ENCODE assay signal across 22 cellular contexts in the genomic region with DNA sequence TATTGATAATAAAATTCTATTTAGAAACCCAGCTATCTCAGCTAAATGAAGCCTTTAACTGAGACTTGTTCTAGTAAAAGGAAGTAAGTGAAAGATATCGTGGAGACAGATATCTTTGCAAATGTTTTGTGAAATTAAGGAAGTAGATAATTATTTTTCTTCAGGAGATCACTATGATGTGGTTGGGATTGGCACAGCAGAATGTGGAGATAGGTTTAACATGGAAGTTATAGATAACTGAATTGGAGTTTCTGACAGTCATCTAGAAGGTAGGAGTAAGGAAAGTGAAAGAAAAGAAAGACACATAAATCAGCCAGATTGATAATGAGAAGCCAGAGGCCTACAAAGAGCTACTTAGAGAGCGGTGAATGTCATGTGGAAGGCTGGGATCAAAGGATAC. TPM values are rescaled to one million over a fixed set of nuclear protein-coding genes. Genes with fewer than 3 reads are reported as not detected.
A peak's percentile ranks its signal among the peaks of the same experiment; 100 is the strongest.
DNase-seq lines count a peak whose midpoint lies in the region; ATAC-seq and TF ChIP-seq lines count a peak whose summit lies in the region.
"Had no signal": no experiment of that assay in that cellular context is flagged by ENCODE, and none has a peak within 500 bp of the region (broad histone marks: within the 10 kb centered on the region; RNA-seq: fewer than 3 reads in every experiment).

No MANE protein-coding gene starts in this region.

- no peak overlapping the region for H3K4me3 ChIP-seq in MM.1S (ENCODE audit: low read length)
- H3K4me3 ChIP-seq: A549, ovary had no signal

- no peaks in the 10 kb centered on the region for H3K4me1 ChIP-seq in MM.1S (ENCODE audit: low read length)
- H3K4me1 ChIP-seq: A549 had no signal

- peaks cover 64% of the 10 kb centered on the region for H3K36me3 Mint-ChIP-seq in activated CD4-positive, alpha-beta T cell treated with anti-CD3 and anti-CD28 coated beads, Interleukin-2, amount 10 ng/mL, durations not matched to agents 24 days and 14 days (ENCODE audit: low read depth)
- H3K36me3 Mint-ChIP-seq in activated CD8-positive, alpha-beta T cell treated with anti-CD3 and anti-CD28 coated beads, Interleukin-2, amount 10 ng/mL, durations not matched to agents 7 days and 5 days (ENCODE audit: low read depth): peaks cover 75% of the 10 kb centered on the region
- H3K36me3 Mint-ChIP-seq in natural killer cell treated with Interleukin-12 subunit alpha and Interleukin-12 subunit beta and Interleukin-15 and Interleukin-18, amount 100 ng/mL, for 72 hours: peaks cover 42% of the 10 kb centered on the region

- H3K79me2 ChIP-seq in MM.1S (ENCODE audit: low read length): no peaks in the 10 kb centered on the region

- no peaks in the 10 kb centered on the region for H3F3A ChIP-seq in MM.1S (ENCODE audit: insufficient read depth, low read length)

- H3K27me3 ChIP-seq in MM.1S (replicated peaks; ENCODE audit: insufficient read depth, low read length): no peaks in the 10 kb centered on the region
- H3K27me3 ChIP-seq: ovary had no signal

- no peak overlapping the region for H3K9ac ChIP-seq in MM.1S (ENCODE audit: low read length)

- no peak overlapping the region for H3K27ac Mint-ChIP-seq in activated CD4-positive, alpha-beta T cell treated with anti-CD3 and anti-CD28 coated beads, Interleukin-2, amount 10 ng/mL, durations not matched to agents 24 days and 14 days
- no peak overlapping the region for H3K27ac Mint-ChIP-seq in activated CD8-positive, alpha-beta T cell treated with anti-CD3 and anti-CD28 coated beads, Interleukin-2, amount 10 ng/mL, durations not matched to agents 7 days and 5 days
- peak overlapping the region; percentile 58 to 64 for H3K27ac Mint-ChIP-seq in natural killer cell treated with Interleukin-12 subunit alpha and Interleukin-12 subunit beta and Interleukin-15 and Interleukin-18, amount 100 ng/mL, for 72 hours

- H3K27ac ChIP-seq in MM.1S (ENCODE audit: low read length): no peak overlapping the region
- H3K27ac ChIP-seq: A549, ovary had no signal

- ATAC-seq in activated CD8-positive, alpha-beta T cell treated with anti-CD3 and anti-CD28 coated beads, Interleukin-2, amount 10 ng/mL, durations not matched to agents 7 days and 5 days: no peak
- ATAC-seq in natural killer cell treated with Interleukin-12 subunit alpha and Interleukin-12 subunit beta and Interleukin-15 and Interleukin-18, amount 100 ng/mL, for 72 hours: peak in 1 of 2 donors; percentile 49
- ATAC-seq in HG02571 (IDR thresholded peaks at IDR 0.05; ENCODE audit: unreplicated experiment): no peak
- ATAC-seq in GM19324 (IDR thresholded peaks at IDR 0.05; ENCODE audit: low FRiP score, unreplicated experiment): no peak
- ATAC-seq: A549 had no signal

- no peaks in the 10 kb centered on the region for H4K20me1 ChIP-seq in MM.1S (ENCODE audit: insufficient read depth, low read length)

- no peaks in the 10 kb centered on the region for H3K9me3 ChIP-seq in MM.1S (replicated peaks; ENCODE audit: insufficient read depth, low read length)
- H3K9me3 ChIP-seq: A549, ovary had no signal

- H2AFZ ChIP-seq in MM.1S (ENCODE audit: low read length): no peak overlapping the region

- peak overlapping the region; percentile 24 for H3K4me3 Mint-ChIP-seq in activated CD4-positive, alpha-beta T cell treated with anti-CD3 and anti-CD28 coated beads, Interleukin-2, amount 10 ng/mL, durations not matched to agents 24 days and 14 days
- peak overlapping the region; percentile 19 for H3K4me3 Mint-ChIP-seq in activated CD8-positive, alpha-beta T cell treated with anti-CD3 and anti-CD28 coated beads, Interleukin-2, amount 10 ng/mL, durations not matched to agents 7 days and 5 days
- H3K4me3 Mint-ChIP-seq in natural killer cell treated with Interleukin-12 subunit alpha and Interleukin-12 subunit beta and Interleukin-15 and Interleukin-18, amount 100 ng/mL, for 72 hours: peak overlapping the region; percentile 56

- TF ChIP-seq CTCF in MM.1S (IDR thresholded peaks at IDR 0.05; ENCODE audit: low read length): no peak

- POLR2A ChIA-PET in activated CD8-positive, alpha-beta T cell treated with anti-CD3 and anti-CD28 coated beads, Interleukin-2, amount 10 ng/mL, durations not matched to agents 7 days and 5 days (lab: Charles Lee): no interaction called here

- CTCF ChIA-PET in activated CD8-positive, alpha-beta T cell treated with anti-CD3 and anti-CD28 coated beads, Interleukin-2, amount 10 ng/mL, durations not matched to agents 7 days and 5 days (lab: Charles Lee): interaction anchor here (0.9 to 1.9 kb wide), 2 partner anchors 18 to 27 kb away, joined by 3 to 6 read pairs; no protein-coding TSS in a partner anchor

- peaks cover 14% of the 10 kb centered on the region for H3K4me1 Mint-ChIP-seq in activated CD4-positive, alpha-beta T cell treated with anti-CD3 and anti-CD28 coated beads, Interleukin-2, amount 10 ng/mL, durations not matched to agents 24 days and 14 days
- H3K4me1 Mint-ChIP-seq in activated CD8-positive, alpha-beta T cell treated with anti-CD3 and anti-CD28 coated beads, Interleukin-2, amount 10 ng/mL, durations not matched to agents 7 days and 5 days (ENCODE audit: low read depth): peaks cover 23% of the 10 kb centered on the region
- peaks cover 17 to 37% of the 10 kb centered on the region in 2 donors for H3K4me1 Mint-ChIP-seq in natural killer cell treated with Interleukin-12 subunit alpha and Interleukin-12 subunit beta and Interleukin-15 and Interleukin-18, amount 100 ng/mL, for 72 hours (ENCODE audit: low read depth in 2 of 2)

- DNase-seq in activated CD4-positive, alpha-beta T cell treated with anti-CD3 and anti-CD28 coated beads, Interleukin-2, amount 10 ng/mL, durations not matched to agents 24 days and 14 days: no peak
- DNase-seq in activated CD4-positive, alpha-beta T cell treated with anti-CD3 and anti-CD28 coated beads, Interleukin-2, amount 50 U/mL, for 48 hours: no peak
- DNase-seq in Kasumi-1 (lab: John Stamatoyannopoulos, UW): peak; percentile 30 to 57
- DNase-seq in activated CD8-positive, alpha-beta T cell treated with anti-CD3 and anti-CD28 coated beads, Interleukin-2, amount 10 ng/mL, durations not matched to agents 7 days and 5 days: no peak
- DNase-seq in natural killer cell treated with Interleukin-12 subunit alpha and Interleukin-12 subunit beta and Interleukin-15 and Interleukin-18, amount 100 ng/mL, for 72 hours (ENCODE audit: low spot score): no peak
- no peak for DNase-seq in MM.1S
- DNase-seq: Caco-2; caudate nucleus; hippocampal formation; kidney glomerular epithelial cell; NCI-H1417; ovary; Right ventricle myocardium superior; stimulated activated CD4-positive, alpha-beta T cell treated with anti-CD3 and anti-CD28 coated beads, Interleukin-4, amount 100 ng/mL, for 24 hours; T1000; trophoblast cell had no signal

- H3K36me3 ChIP-seq in MM.1S (replicated peaks; ENCODE audit: insufficient read depth, low read length): peaks cover 14% of the 10 kb centered on the region
- H3K36me3 ChIP-seq: ovary had no signal

- H3K4me2 ChIP-seq in MM.1S (ENCODE audit: low read depth, low read length): no peak overlapping the region
- H3K4me2 ChIP-seq: A549 had no signal

- no peaks in the 10 kb centered on the region for H3K9me3 Mint-ChIP-seq in activated CD4-positive, alpha-beta T cell treated with anti-CD3 and anti-CD28 coated beads, Interleukin-2, amount 10 ng/mL, durations not matched to agents 24 days and 14 days
- H3K9me3 Mint-ChIP-seq in activated CD8-positive, alpha-beta T cell treated with anti-CD3 and anti-CD28 coated beads, Interleukin-2, amount 10 ng/mL, durations not matched to agents 7 days and 5 days (ENCODE audit: insufficient read depth): no peaks in the 10 kb centered on the region
- no peaks in the 10 kb centered on the region for H3K9me3 Mint-ChIP-seq in natural killer cell treated with Interleukin-12 subunit alpha and Interleukin-12 subunit beta and Interleukin-15 and Interleukin-18, amount 100 ng/mL, for 72 hours

- intact Hi-C loops in activated CD4-positive, alpha-beta T cell treated with anti-CD3 and anti-CD28 coated beads, Interleukin-2, amount 10 ng/mL, durations not matched to agents 24 days and 14 days (cut with micrococcal nuclease): no loop called here

- H3K9me2 ChIP-seq in MM.1S (replicated peaks; ENCODE audit: insufficient read depth, low read length): no peaks in the 10 kb centered on the region

- H3K27me3 Mint-ChIP-seq in activated CD4-positive, alpha-beta T cell treated with anti-CD3 and anti-CD28 coated beads, Interleukin-2, amount 10 ng/mL, durations not matched to agents 24 days and 14 days: no peaks in the 10 kb centered on the region
- H3K27me3 Mint-ChIP-seq in activated CD8-positive, alpha-beta T cell treated with anti-CD3 and anti-CD28 coated beads, Interleukin-2, amount 10 ng/mL, durations not matched to agents 7 days and 5 days (ENCODE audit: low read depth): no peaks in the 10 kb centered on the region
- no peaks in the 10 kb centered on the region for H3K27me3 Mint-ChIP-seq in natural killer cell treated with Interleukin-12 subunit alpha and Interleukin-12 subunit beta and Interleukin-15 and Interleukin-18, amount 100 ng/mL, for 72 hours
- H3K27me3 Mint-ChIP-seq: IgD-negative memory B cell had no signal

RNA-seq across cellular contexts. Expression of gene CASP5, which starts 4.7 kb away (rescaled TPM):
- not detected in 2 replicates for total RNA-seq in activated CD4-positive, alpha-beta T cell treated with anti-CD3 and anti-CD28 coated beads, Interleukin-2, amount 10 ng/mL, durations not matched to agents 24 days and 14 days
- not detected for total RNA-seq in activated CD8-positive, alpha-beta T cell treated with anti-CD3 and anti-CD28 coated beads, Interleukin-2, amount 10 ng/mL, durations not matched to agents 7 days and 5 days
- under 1 TPM in 1 of 2 donors, not detected in 1; 0.33 TPM for total RNA-seq in natural killer cell treated with Interleukin-12 subunit alpha and Interleukin-12 subunit beta and Interleukin-15 and Interleukin-18, amount 100 ng/mL, for 72 hours
- total RNA-seq: activated CD8-positive, alpha-beta memory T cell treated with anti-CD3 and anti-CD28 coated beads for 36 hours; G401; Right ventricle myocardium superior had no signal

RNA-seq across cellular contexts. Expression of gene CASP1, which starts 7.3 kb away (rescaled TPM):
- 18.7 and 21.6 TPM in 2 replicates for total RNA-seq in activated CD4-positive, alpha-beta T cell treated with anti-CD3 and anti-CD28 coated beads, Interleukin-2, amount 10 ng/mL, durations not matched to agents 24 days and 14 days
- total RNA-seq in activated CD8-positive, alpha-beta T cell treated with anti-CD3 and anti-CD28 coated beads, Interleukin-2, amount 10 ng/mL, durations not matched to agents 7 days and 5 days: 10 to 100 TPM; 87.6 to 97.8 TPM
- 10 to 100 TPM; 43.8 to 84.8 TPM for total RNA-seq in natural killer cell treated with Interleukin-12 subunit alpha and Interleukin-12 subunit beta and Interleukin-15 and Interleukin-18, amount 100 ng/mL, for 72 hours
- total RNA-seq: G401 had no signal

RNA-seq across cellular contexts. Expression of gene CARD16, which starts 17.5 kb away (rescaled TPM):
- 7.2 and 9.0 TPM in 2 replicates for total RNA-seq in activated CD4-positive, alpha-beta T cell treated with anti-CD3 and anti-CD28 coated beads, Interleukin-2, amount 10 ng/mL, durations not matched to agents 24 days and 14 days
- 10 to 100 TPM; 70.8 to 73.9 TPM for total RNA-seq in activated CD8-positive, alpha-beta T cell treated with anti-CD3 and anti-CD28 coated beads, Interleukin-2, amount 10 ng/mL, durations not matched to agents 7 days and 5 days
- 10 to 100 TPM; 17.1 to 58.3 TPM for total RNA-seq in natural killer cell treated with Interleukin-12 subunit alpha and Interleukin-12 subunit beta and Interleukin-15 and Interleukin-18, amount 100 ng/mL, for 72 hours
- total RNA-seq: G401 had no signal

RNA-seq across cellular contexts. Expression of gene CASP4, which starts 59.3 kb away (rescaled TPM):
- total RNA-seq in activated CD4-positive, alpha-beta T cell treated with anti-CD3 and anti-CD28 coated beads, Interleukin-2, amount 10 ng/mL, durations not matched to agents 24 days and 14 days: 25.0 and 29.2 TPM in 2 replicates
- 100 to 1,000 TPM; 102 to 111 TPM for total RNA-seq in activated CD8-positive, alpha-beta T cell treated with anti-CD3 and anti-CD28 coated beads, Interleukin-2, amount 10 ng/mL, durations not matched to agents 7 days and 5 days
- 100 to 1,000 TPM; 118 to 211 TPM for total RNA-seq in natural killer cell treated with Interleukin-12 subunit alpha and Interleukin-12 subunit beta and Interleukin-15 and Interleukin-18, amount 100 ng/mL, for 72 hours

Comparison
In these comparisons a context has a peak if more than half of its experiments do, and no peak if none do; other contexts are left out.
1. DNase-seq: peak in Kasumi-1 (2 of 2); none in activated CD4-positive, alpha-beta T cell treated with anti-CD3 and anti-CD28 coated beads, Interleukin-2, amount 10 ng/mL, durations not matched to agents 24 days and 14 days (single experiment), activated CD4-positive, alpha-beta T cell treated with anti-CD3 and anti-CD28 coated beads, Interleukin-2, amount 50 U/mL, for 48 hours (0 of 2), activated CD8-positive, alpha-beta T cell treated with anti-CD3 and anti-CD28 coated beads, Interleukin-2, amount 10 ng/mL, durations not matched to agents 7 days and 5 days (single experiment), natural killer cell treated with Interleukin-12 subunit alpha and Interleukin-12 subunit beta and Interleukin-15 and Interleukin-18, amount 100 ng/mL, for 72 hours (single experiment) and MM.1S (single experiment).
2. H3K27ac Mint-ChIP-seq: peak in natural killer cell treated with Interleukin-12 subunit alpha and Interleukin-12 subunit beta and Interleukin-15 and Interleukin-18, amount 100 ng/mL, for 72 hours (2 of 2); none in activated CD4-positive, alpha-beta T cell treated with anti-CD3 and anti-CD28 coated beads, Interleukin-2, amount 10 ng/mL, durations not matched to agents 24 days and 14 days (single experiment) and activated CD8-positive, alpha-beta T cell treated with anti-CD3 and anti-CD28 coated beads, Interleukin-2, amount 10 ng/mL, durations not matched to agents 7 days and 5 days (single experiment).
3. Peak in every context shown above with its lines, with median percentiles within 50 percentile points of each other: H3K4me3 Mint-ChIP-seq.